23 cellular contexts compared by ENCODE assay signal in genomic region chr12:19185262-19185929, GRCh38. TPM values are rescaled to one million over a fixed set of nuclear protein-coding genes. Genes with fewer than 3 reads are reported as not detected.
DNase-seq lines count a peak whose midpoint lies in the region; FAIRE-seq and TF ChIP-seq lines count a peak whose summit lies in the region.
"Had no signal": no experiment of that assay in that cellular context is flagged by ENCODE, and none has a peak within 500 bp of the region (broad histone marks: within the 10 kb centered on the region; RNA-seq: fewer than 3 reads in every experiment).

No MANE protein-coding gene starts in this region.

- no peaks in the 10 kb centered on the region for H3K36me3 ChIP-seq in H1 (ENCODE audit: control insufficient read depth in 2 of 4, insufficient read depth in 4 of 4, low read length in 3 of 4)
- no peaks in the 10 kb centered on the region for H3K36me3 ChIP-seq in iPS-18a (ENCODE audit: control insufficient read depth, low read depth, low read length)
- H3K36me3 ChIP-seq: MG63 had no signal

- TF ChIP-seq POLR2A in H1 (IDR thresholded peaks at IDR 0.05; ENCODE audit: control extremely low read depth in 1 of 2, low read depth in 2 of 2, low read length in 2 of 2): 0 out of 3 replicates have a peak, but pooled peaks of 1 of the 2 experiments have one; percentile 16

- peak overlapping the region; percentile 7 for H4K5ac ChIP-seq in H1 (ENCODE audit: insufficient read length, low read depth, low read length)

- no peak for DNase-seq in Calu3
- DNase-seq in HTR-8/SVneo (ENCODE audit: insufficient read length, low spot score): no peak
- DNase-seq in H1 (ENCODE audit: low read depth in 1 of 2, low spot score in 2 of 2): no peak
- DNase-seq in activated CD8-positive, alpha-beta memory T cell treated with anti-CD3 and anti-CD28 coated beads, Interleukin-2, amount 50 U/mL, for 48 hours: no peak
- DNase-seq in HUDEP-2 (lab: John Stamatoyannopoulos, UW; ENCODE audit: unreplicated experiment in 76 of 76): no peak
- no peak for DNase-seq in A172 (ENCODE audit: low spot score)
- DNase-seq in activated naive CD4-positive, alpha-beta T cell (lab: John Stamatoyannopoulos, UW): no peak
- DNase-seq: C1 segment of cervical spinal cord; CD8-positive, alpha-beta memory T cell; GOT3; IMR-90; Karpas-422; MG63; NCI-H1048; NCI-H1436; NCI-H1930; NCI-H226; NCI-H524; PC-3; RPMI8226 had no signal

- no peak overlapping the region for H3K4me3 Mint-ChIP-seq in Calu3 (ENCODE audit: low read depth, unreplicated experiment)
- H3K4me3 Mint-ChIP-seq: CD8-positive, alpha-beta memory T cell had no signal

- no TSS peak for BruUV-seq in Calu3 (replicated peaks; lab: Mats Ljungman, UMichigan)

- peak overlapping the region; percentile 19; the same call in 1 of the 2 replicates for H2BK20ac ChIP-seq in H1 (ENCODE audit: low read length)

- H2BK12ac ChIP-seq in H1 (ENCODE audit: low read depth, low read length): peak overlapping the region; percentile 5; the same call in 1 of the 2 replicates

- no peak overlapping the region for H3K4ac ChIP-seq in H1 (replicated peaks; ENCODE audit: insufficient read length, low read depth, low read length)

- H2AFZ ChIP-seq in H1 (ENCODE audit: low read length): no peak overlapping the region

- CTCF ChIA-PET in Calu3 (lab: Charles Lee): interaction anchor here (0.6 to 0.9 kb wide), 2 partner anchors 38 to 716 kb away, joined by 3 to 9 read pairs; no protein-coding TSS in a partner anchor
- CTCF ChIA-PET in H1 (lab: Charles Lee; ENCODE audit: partially characterized antibody): interaction anchor here (1.0 to 2.8 kb wide), 12 partner anchors 11 to 756 kb away, joined by 3 to 15 read pairs (median 4); no protein-coding TSS in a partner anchor

- no peaks in the 10 kb centered on the region for H3K79me1 ChIP-seq in H1 (ENCODE audit: low read depth, low read length)

- H2BK5ac ChIP-seq in H1 (ENCODE audit: low read depth, low read length): peak overlapping the region; percentile 29; the same call in 1 of the 2 replicates

- H3K27me3 ChIP-seq in H1 (replicated peaks in 1 of 4; ENCODE audit: control insufficient read depth in 3 of 4, extremely low read depth in 1 of 4, insufficient read depth in 3 of 4, low read length in 3 of 4) (peaks cover 0 to 1% (median 0%) of the 10 kb centered on the region in 4 experiments; a peak in 1 of 7 replicates), iPS-18a (ENCODE audit: control insufficient read depth, insufficient read depth, low read length) (no peaks in the 10 kb centered on the region)
- H3K27me3 ChIP-seq: MG63 had no signal

- H3K27ac Mint-ChIP-seq in Calu3 (ENCODE audit: unreplicated experiment): peak overlapping the region; percentile 8
- H3K27ac Mint-ChIP-seq: CD8-positive, alpha-beta memory T cell had no signal

- H4K91ac ChIP-seq in H1 (replicated peaks; ENCODE audit: insufficient read length, low read length): no peak overlapping the region

- H3K4me3 ChIP-seq in H1 (ENCODE audit: extremely low read depth in 1 of 4, insufficient read depth in 2 of 4, low read depth in 3 of 4, low read length in 4 of 4): peak overlapping the region in 1 of 4 experiments; percentile 31; a peak in 1 of 8 replicates
- peak overlapping the region; percentile 26 for H3K4me3 ChIP-seq in iPS-18a (ENCODE audit: low read length)
- H3K4me3 ChIP-seq: MG63 had no signal

- no peak overlapping the region for H3K56ac ChIP-seq in H1 (replicated peaks; ENCODE audit: insufficient read length, low read depth, low read length)

- peak; percentile 23 for FAIRE-seq in HTR-8/SVneo (lab: Jason Lieb, UNC)
- peak; percentile 79 for FAIRE-seq in H1 (lab: Jason Lieb, UNC)
- FAIRE-seq: D721Med, GM12891 had no signal

- H2AK5ac ChIP-seq in H1 (ENCODE audit: low read depth, low read length): no peak overlapping the region

- no peak for TF ChIP-seq CTCF in Calu3 (IDR thresholded peaks at IDR 0.05; ENCODE audit: unreplicated experiment)
- TF ChIP-seq CTCF in H1 (IDR thresholded peaks at IDR 0.05; ENCODE audit: control extremely low read depth in 1 of 3, insufficient read depth in 1 of 3, low read depth in 1 of 3, low read length in 3 of 3): no peak

- H3K79me2 ChIP-seq in H1 (ENCODE audit: control insufficient read depth in 1 of 2, insufficient read depth in 2 of 2, low read length in 2 of 2): peaks cover 0 to 88% of the 10 kb centered on the region in 2 experiments; a peak in 3 of 4 replicates

- H2BK120ac ChIP-seq in H1 (replicated peaks; ENCODE audit: low read depth, low read length): no peak overlapping the region

- H3K14ac ChIP-seq in H1 (ENCODE audit: insufficient read length): no peak overlapping the region

- 31% methylated on average over 3 of the region's 3 CpGs; no CpG with 5 or more reads in 1 of the 2 experiments for WGBS in H1 (ENCODE audit: extremely low coverage in 1 of 2, insufficient coverage in 1 of 2, insufficient read length in 1 of 2, insufficient replicate concordance in 2 of 2, low coverage in 1 of 2, low lambda C conversion rate in 2 of 2, missing lambda C conversion rate in 1 of 2), 2 experiments

- H4K8ac ChIP-seq in H1 (ENCODE audit: extremely low read depth, insufficient read depth, low read length): no peak overlapping the region

- no peak for TF ChIP-seq RAD21 in H1 (IDR thresholded peaks at IDR 0.05 in 1 of 2, conservative IDR thresholded peaks at IDR 0.05 in 1 of 2; ENCODE audit: low read depth in 2 of 2, low read length in 2 of 2)

- H3K4me1 ChIP-seq in H1 (replicated peaks in 1 of 4; ENCODE audit: control insufficient read depth in 3 of 4, insufficient read depth in 4 of 4, low read length in 3 of 4): peaks cover 0 to 28% (median 9%) of the 10 kb centered on the region in 4 experiments; a peak in 6 of 7 replicates
- peaks cover 57% of the 10 kb centered on the region for H3K4me1 ChIP-seq in iPS-18a (ENCODE audit: control insufficient read depth, low read depth, low read length)

- H3K4me1 Mint-ChIP-seq in Calu3 (ENCODE audit: low read depth, unreplicated experiment): peaks cover 49% of the 10 kb centered on the region

- no peaks in the 10 kb centered on the region for H3K23me2 ChIP-seq in H1 (ENCODE audit: low read depth, low read length)

- no peaks in the 10 kb centered on the region for H3K9me3 Mint-ChIP-seq in Calu3 (ENCODE audit: low read depth, unreplicated experiment)
- H3K9me3 Mint-ChIP-seq: CD8-positive, alpha-beta memory T cell had no signal

- H3K27me3 Mint-ChIP-seq in Calu3 (ENCODE audit: unreplicated experiment): no peaks in the 10 kb centered on the region
- H3K27me3 Mint-ChIP-seq: CD8-positive, alpha-beta memory T cell had no signal

- peaks cover 4% of the 10 kb centered on the region for H3K36me3 Mint-ChIP-seq in Calu3 (ENCODE audit: insufficient read depth, unreplicated experiment)
- H3K36me3 Mint-ChIP-seq: CD8-positive, alpha-beta memory T cell had no signal

- no peaks in the 10 kb centered on the region for H3K9me3 ChIP-seq in H1 (ENCODE audit: insufficient read depth in 2 of 2, low read depth in 1 of 2, low read length in 1 of 2)
- no peaks in the 10 kb centered on the region for H3K9me3 ChIP-seq in iPS-18a (ENCODE audit: control insufficient read depth, low read depth, low read length)
- H3K9me3 ChIP-seq: MG63 had no signal

- no peak overlapping the region for H3K23ac ChIP-seq in H1 (ENCODE audit: insufficient read length)

- POLR2A ChIA-PET in H1 (lab: Charles Lee; ENCODE audit: partially characterized antibody): interaction anchor here (0.8 to 1.7 kb wide), 2 partner anchors 55 to 563 kb away, joined by 3 to 6 read pairs; no protein-coding TSS in a partner anchor

- intact Hi-C loops in Calu3 (cut with micrococcal nuclease; ENCODE audit: unreplicated experiment): loop anchor here (5.0 kb wide), 1 partner anchor 53 kb away; no protein-coding TSS in a partner anchor

- H3K27ac ChIP-seq in H1 (ENCODE audit: low read depth, low read length): peak overlapping the region; percentile 36; the same call in 1 of the 2 replicates
- H3K27ac ChIP-seq in iPS-18a (ENCODE audit: low read length): peak overlapping the region; percentile 83

- H3K4me2 ChIP-seq in H1 (ENCODE audit: insufficient read depth in 1 of 2, low read depth in 2 of 2, low read length in 2 of 2): peak overlapping the region; percentile 22 to 30; a peak in 3 of 4 replicates

- peak overlapping the region; percentile 66; the same call in 1 of the 2 replicates for H3K18ac ChIP-seq in H1 (ENCODE audit: extremely low read depth, low read length)

- peaks cover 0 to 2% of the 10 kb centered on the region in 2 experiments for H4K20me1 ChIP-seq in H1 (replicated peaks in 1 of 2; ENCODE audit: control insufficient read depth in 1 of 2, insufficient read depth in 2 of 2, low read length in 2 of 2)

- no peak overlapping the region for H2BK15ac ChIP-seq in H1 (ENCODE audit: low read length)

- no peak overlapping the region for H3K9ac ChIP-seq in H1 (replicated peaks in 1 of 4; ENCODE audit: extremely low read depth in 1 of 4, low read depth in 3 of 4, low read length in 3 of 4)
- peak overlapping the region; percentile 11 for H3K9ac ChIP-seq in iPS-18a (ENCODE audit: low read length)

- TF ChIP-seq EP300 in H1 (IDR thresholded peaks at IDR 0.05; ENCODE audit: borderline replicate concordance in 1 of 2, low read depth in 2 of 2, low read length in 2 of 2): no peak

TF ChIP-seq in H1, 55 proteins besides CTCF, POLR2A, EP300 and RAD21 (continues in another document):
- no peak for TF ChIP-seq POU5F1 (IDR thresholded peaks at IDR 0.05; ENCODE audit: low read depth, low read length)

RNA-seq across cellular contexts. Expression of gene PLEKHA5, which starts 55.9 kb away (rescaled TPM):
- total RNA-seq in Calu3 (2022): 49.2 and 57.9 TPM in 2 replicates
- 63.7 and 66.1 TPM in 2 replicates for total RNA-seq in H1 (2021; fragmentation: NEBNext Ultra II Directional; extraction: Animal tissue kit (Norgen Biotek cat#: 25700))
- polyA plus RNA-seq in H1 (2011; rRNA removed): 12.1 and 17.2 TPM in 2 replicates
- polyA plus RNA-seq in H1 (2011; cell fraction: cytosol; rRNA removed): 22.0 TPM
- polyA plus RNA-seq in H1 (2011; cell fraction: nucleus; rRNA removed): 33.7 TPM
- polyA plus RNA-seq in H1 (2012, experiment 1 of 2): 28.9 to 40.9 TPM (median 32.3 TPM) in 4 replicates
- polyA plus RNA-seq in H1 (2012, experiment 2 of 2): 2.3 TPM
- 56.5 TPM for polyA plus RNA-seq in H1 (2013, experiment 1 of 2)
- 51.3 TPM for polyA plus RNA-seq in H1 (2013, experiment 2 of 2)
- polyA minus RNA-seq in H1 (2011; rRNA and poly(A)+ RNA removed): 56.4 and 61.1 TPM in 2 replicates
- 27.7 TPM for polyA minus RNA-seq in H1 (2011; cell fraction: cytosol; rRNA and poly(A)+ RNA removed)
- 167 TPM for polyA minus RNA-seq in H1 (2011; cell fraction: nucleus; rRNA and poly(A)+ RNA removed)
- total RNA-seq in A172 (2014; rRNA removed; shearing (Covaris generic)): 9.9 and 10.8 TPM in 2 replicates
